In the genomic region with DNA sequence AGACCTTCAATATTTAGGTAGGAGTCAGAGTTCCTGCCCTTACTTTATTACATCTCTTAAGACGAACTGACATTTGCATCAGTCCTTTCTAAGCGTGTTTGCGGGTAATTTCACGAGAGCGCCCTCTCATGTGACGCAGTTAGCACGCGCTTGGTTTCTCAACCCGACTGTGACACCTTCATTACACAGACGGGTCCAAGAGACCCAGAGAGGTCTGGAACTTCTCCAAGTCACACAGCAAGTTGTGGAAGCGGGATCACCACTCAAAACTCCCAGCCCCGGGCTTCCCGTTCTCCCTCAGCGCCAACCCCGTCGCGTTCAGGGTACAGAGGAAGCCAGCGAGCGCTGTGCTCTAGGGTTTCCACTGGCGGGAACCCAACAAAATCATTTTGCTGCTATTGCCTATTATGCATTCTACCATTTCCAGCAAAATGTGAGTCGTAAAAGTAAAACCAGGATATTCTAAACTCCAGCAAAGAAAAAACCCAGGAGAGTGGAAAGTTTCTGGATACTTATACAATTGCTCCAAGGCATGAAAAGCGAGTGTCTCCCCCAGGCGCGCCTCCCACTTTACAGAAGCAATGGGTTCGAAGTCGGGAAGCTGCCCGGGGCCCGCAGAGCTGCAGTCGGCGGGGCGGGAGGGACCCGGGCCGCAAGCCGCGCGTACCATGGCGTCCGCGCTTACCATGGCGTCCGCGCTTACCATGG, we compare ENCODE assay signal across 1 cellular context.
TF ChIP-seq lines count a peak whose summit lies in the region.

No MANE protein-coding gene starts in this region.

TF ChIP-seq in K562, 482 proteins besides CTCF, POLR2A, EP300 and RAD21 (continued from another document and continues in another):
- TF ChIP-seq PHF8 (IDR thresholded peaks at IDR 0.05; ENCODE audit: borderline replicate concordance, low read length) (0 out of 2 replicates have a peak, but pooled peaks have one; percentile 38), RNF2 (IDR thresholded peaks at IDR 0.05) (no peak), MCM5 (IDR thresholded peaks at IDR 0.05; ENCODE audit: low read depth) (no peak), SAFB (IDR thresholded peaks at IDR 0.05; ENCODE audit: borderline replicate concordance, low read depth, low read length) (no peak), ZNF609 (CRISPR knock-in tag; IDR thresholded peaks at IDR 0.05; ENCODE audit: borderline replicate concordance) (no peak), HLTF (IDR thresholded peaks at IDR 0.05) (no peak), BACH1 (tag; IDR thresholded peaks at IDR 0.05) (no peak; the same call in 1 of the 2 replicates), ZNF778 (CRISPR knock-in tag; IDR thresholded peaks at IDR 0.05) (no peak), NEUROD1 (IDR thresholded peaks at IDR 0.05; ENCODE audit: borderline replicate concordance, low read depth, low read length, partially characterized antibody) (no peak), CREB1 (IDR thresholded peaks at IDR 0.05) (peak; percentile 84), CREB1 (CRISPR knock-in tag; IDR thresholded peaks at IDR 0.05) (peak; percentile 67; the same call in 1 of the 2 replicates), RBFOX2 (IDR thresholded peaks at IDR 0.05; ENCODE audit: low read depth, low read length) (no peak), AFF1 (IDR thresholded peaks at IDR 0.05; ENCODE audit: low read depth in 1 of 2, partially characterized antibody in 2 of 2) (no peak), CEBPG (CRISPR knock-in tag; IDR thresholded peaks at IDR 0.05) (peak; percentile 74), CEBPG (tag; conservative IDR thresholded peaks at IDR 0.05 in 1 of 2, IDR thresholded peaks at IDR 0.05 in 1 of 2) (peak; percentile 70 to 79), ZSCAN32 (CRISPR knock-in tag; IDR thresholded peaks at IDR 0.05) (no peak), MBD2 (IDR thresholded peaks at IDR 0.05; ENCODE audit: borderline replicate concordance, low read depth) (no peak), POLR2H (tag; IDR thresholded peaks at IDR 0.05; ENCODE audit: low read depth) (no peak; the same call in none of the 2 replicates), U2AF1 (optimal IDR thresholded peaks at IDR 0.05; ENCODE audit: low read depth, low read length) (no peak), ZNF146 (CRISPR knock-in tag; IDR thresholded peaks at IDR 0.05; ENCODE audit: unreplicated experiment) (no peak), CBX2 (IDR thresholded peaks at IDR 0.05; ENCODE audit: insufficient read depth, low read length, poor library complexity, severe bottlenecking) (no peak), MTA3 (IDR thresholded peaks at IDR 0.05; ENCODE audit: borderline replicate concordance) (0 out of 2 replicates have a peak, but pooled peaks have one; percentile 45), ZFPM2 (CRISPR knock-in tag; IDR thresholded peaks at IDR 0.05) (no peak), PHF21A (IDR thresholded peaks at IDR 0.05; ENCODE audit: borderline replicate concordance, low read depth) (no peak), NR4A1 (CRISPR knock-in tag; IDR thresholded peaks at IDR 0.05) (no peak), NR4A1 (tag; IDR thresholded peaks at IDR 0.05) (0 out of 2 replicates have a peak, but pooled peaks have one; percentile 20), ZBTB34 (CRISPR knock-in tag; IDR thresholded peaks at IDR 0.05) (no peak), NBN (IDR thresholded peaks at IDR 0.05; ENCODE audit: low read depth) (no peak), ZNF354B (CRISPR knock-in tag; IDR thresholded peaks at IDR 0.05) (no peak), PPARD (CRISPR knock-in tag; IDR thresholded peaks at IDR 0.05) (no peak), RBM34 (IDR thresholded peaks at IDR 0.05; ENCODE audit: borderline replicate concordance, insufficient read depth, low read length) (no peak), HNRNPH1 (optimal IDR thresholded peaks at IDR 0.05; ENCODE audit: low read depth, low read length) (no peak), BRCA1 (IDR thresholded peaks at IDR 0.05) (no peak), BRCA1 (CRISPR knock-in tag; IDR thresholded peaks at IDR 0.05) (no peak)
- TF ChIP-seq, protein P1, sequence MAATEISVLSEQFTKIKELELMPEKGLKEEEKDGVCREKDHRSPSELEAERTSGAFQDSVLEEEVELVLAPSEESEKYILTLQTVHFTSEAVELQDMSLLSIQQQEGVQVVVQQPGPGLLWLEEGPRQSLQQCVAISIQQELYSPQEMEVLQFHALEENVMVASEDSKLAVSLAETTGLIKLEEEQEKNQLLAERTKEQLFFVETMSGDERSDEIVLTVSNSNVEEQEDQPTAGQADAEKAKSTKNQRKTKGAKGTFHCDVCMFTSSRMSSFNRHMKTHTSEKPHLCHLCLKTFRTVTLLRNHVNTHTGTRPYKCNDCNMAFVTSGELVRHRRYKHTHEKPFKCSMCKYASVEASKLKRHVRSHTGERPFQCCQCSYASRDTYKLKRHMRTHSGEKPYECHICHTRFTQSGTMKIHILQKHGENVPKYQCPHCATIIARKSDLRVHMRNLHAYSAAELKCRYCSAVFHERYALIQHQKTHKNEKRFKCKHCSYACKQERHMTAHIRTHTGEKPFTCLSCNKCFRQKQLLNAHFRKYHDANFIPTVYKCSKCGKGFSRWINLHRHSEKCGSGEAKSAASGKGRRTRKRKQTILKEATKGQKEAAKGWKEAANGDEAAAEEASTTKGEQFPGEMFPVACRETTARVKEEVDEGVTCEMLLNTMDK (IDR thresholded peaks at IDR 0.05; ENCODE audit: borderline replicate concordance, insufficient read depth, low read depth, low read length, poor library complexity, severe bottlenecking), result peak; percentile 28
- TF ChIP-seq, protein P2, sequence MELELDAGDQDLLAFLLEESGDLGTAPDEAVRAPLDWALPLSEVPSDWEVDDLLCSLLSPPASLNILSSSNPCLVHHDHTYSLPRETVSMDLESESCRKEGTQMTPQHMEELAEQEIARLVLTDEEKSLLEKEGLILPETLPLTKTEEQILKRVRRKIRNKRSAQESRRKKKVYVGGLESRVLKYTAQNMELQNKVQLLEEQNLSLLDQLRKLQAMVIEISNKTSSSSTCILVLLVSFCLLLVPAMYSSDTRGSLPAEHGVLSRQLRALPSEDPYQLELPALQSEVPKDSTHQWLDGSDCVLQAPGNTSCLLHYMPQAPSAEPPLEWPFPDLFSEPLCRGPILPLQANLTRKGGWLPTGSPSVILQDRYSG (tag; conservative IDR thresholded peaks at IDR 0.05; ENCODE audit: low read depth), result no peak
- TF ChIP-seq, protein P3, sequence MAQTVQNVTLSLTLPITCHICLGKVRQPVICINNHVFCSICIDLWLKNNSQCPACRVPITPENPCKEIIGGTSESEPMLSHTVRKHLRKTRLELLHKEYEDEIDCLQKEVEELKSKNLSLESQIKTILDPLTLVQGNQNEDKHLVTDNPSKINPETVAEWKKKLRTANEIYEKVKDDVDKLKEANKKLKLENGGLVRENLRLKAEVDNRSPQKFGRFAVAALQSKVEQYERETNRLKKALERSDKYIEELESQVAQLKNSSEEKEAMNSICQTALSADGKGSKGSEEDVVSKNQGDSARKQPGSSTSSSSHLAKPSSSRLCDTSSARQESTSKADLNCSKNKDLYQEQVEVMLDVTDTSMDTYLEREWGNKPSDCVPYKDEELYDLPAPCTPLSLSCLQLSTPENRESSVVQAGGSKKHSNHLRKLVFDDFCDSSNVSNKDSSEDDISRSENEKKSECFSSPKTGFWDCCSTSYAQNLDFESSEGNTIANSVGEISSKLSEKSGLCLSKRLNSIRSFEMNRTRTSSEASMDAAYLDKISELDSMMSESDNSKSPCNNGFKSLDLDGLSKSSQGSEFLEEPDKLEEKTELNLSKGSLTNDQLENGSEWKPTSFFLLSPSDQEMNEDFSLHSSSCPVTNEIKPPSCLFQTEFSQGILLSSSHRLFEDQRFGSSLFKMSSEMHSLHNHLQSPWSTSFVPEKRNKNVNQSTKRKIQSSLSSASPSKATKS (CRISPR knock-in tag; IDR thresholded peaks at IDR 0.05), result no peak
- TF ChIP-seq, protein P4, sequence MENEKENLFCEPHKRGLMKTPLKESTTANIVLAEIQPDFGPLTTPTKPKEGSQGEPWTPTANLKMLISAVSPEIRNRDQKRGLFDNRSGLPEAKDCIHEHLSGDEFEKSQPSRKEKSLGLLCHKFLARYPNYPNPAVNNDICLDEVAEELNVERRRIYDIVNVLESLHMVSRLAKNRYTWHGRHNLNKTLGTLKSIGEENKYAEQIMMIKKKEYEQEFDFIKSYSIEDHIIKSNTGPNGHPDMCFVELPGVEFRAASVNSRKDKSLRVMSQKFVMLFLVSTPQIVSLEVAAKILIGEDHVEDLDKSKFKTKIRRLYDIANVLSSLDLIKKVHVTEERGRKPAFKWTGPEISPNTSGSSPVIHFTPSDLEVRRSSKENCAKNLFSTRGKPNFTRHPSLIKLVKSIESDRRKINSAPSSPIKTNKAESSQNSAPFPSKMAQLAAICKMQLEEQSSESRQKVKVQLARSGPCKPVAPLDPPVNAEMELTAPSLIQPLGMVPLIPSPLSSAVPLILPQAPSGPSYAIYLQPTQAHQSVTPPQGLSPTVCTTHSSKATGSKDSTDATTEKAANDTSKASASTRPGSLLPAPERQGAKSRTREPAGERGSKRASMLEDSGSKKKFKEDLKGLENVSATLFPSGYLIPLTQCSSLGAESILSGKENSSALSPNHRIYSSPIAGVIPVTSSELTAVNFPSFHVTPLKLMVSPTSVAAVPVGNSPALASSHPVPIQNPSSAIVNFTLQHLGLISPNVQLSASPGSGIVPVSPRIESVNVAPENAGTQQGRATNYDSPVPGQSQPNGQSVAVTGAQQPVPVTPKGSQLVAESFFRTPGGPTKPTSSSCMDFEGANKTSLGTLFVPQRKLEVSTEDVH (IDR thresholded peaks at IDR 0.05; ENCODE audit: low read depth, partially characterized antibody), result no peak
